Comparison of ENCODE assay signal across 8 cellular contexts in genomic region chr13:50256922-50257321, GRCh38.
DNase-seq lines count a peak whose midpoint lies in the region; ATAC-seq, FAIRE-seq and TF ChIP-seq lines count a peak whose summit lies in the region.
"Not testable (repeated sequence)": the region's sequence is repeated elsewhere in the genome, so short reads cannot be mapped to it uniquely, and the experiment has no call there.

No MANE protein-coding gene starts in this region.

- not testable (repeated sequence) for TF ChIP-seq RAD21 in IMR-90 (IDR thresholded peaks at IDR 0.05; ENCODE audit: low read length); K562 (CRISPR knock-in tag; conservative IDR thresholded peaks at IDR 0.05 in 1 of 2, IDR thresholded peaks at IDR 0.05 in 1 of 2)

- not testable (repeated sequence) for H2AFZ ChIP-seq in IMR-90 (replicated peaks; ENCODE audit: low read length, poor library complexity); K562 (ENCODE audit: low read depth, low read length)

- not testable (repeated sequence) for H4K8ac ChIP-seq in IMR-90 (ENCODE audit: low read depth in 2 of 2, low read length in 2 of 2)

- not testable (repeated sequence) for H2BK5ac ChIP-seq in IMR-90 (ENCODE audit: low read depth, low read length, poor library complexity, severe bottlenecking)

- DNase-seq in CD4-positive, alpha-beta T cell; CD8-positive, alpha-beta memory T cell; IMR-90; T-cell; activated T-helper 1 cell treated with anti-CD3 and anti-CD28 coated beads, Interleukin-12 subunit alpha, Interleukin-12 subunit beta, Interleukin-2, Interleukin-4 antibody, amounts not matched to agents 30 ng/mL and 10 ng/mL and 1 ng/mL, durations not matched to agents 14 hours and 24 hours and 36 hours (ENCODE audit: low spot score); K562 (ENCODE audit: extremely low read depth in 1 of 4, low spot score in 3 of 4); immature natural killer cell; stimulated activated effector memory CD8-positive, alpha-beta T cell treated with anti-CD3 and anti-CD28 coated beads, Interleukin-12 subunit alpha, Interleukin-12 subunit beta, amount 100 ng/mL, for 72 hours (ENCODE audit: low spot score in 2 of 2): not testable (repeated sequence)

- not testable (repeated sequence) for H3K23ac ChIP-seq in IMR-90 (ENCODE audit: low read depth, low read length)

- H3K27me3 Mint-ChIP-seq in CD4-positive, alpha-beta T cell; CD8-positive, alpha-beta memory T cell; T-cell; immature natural killer cell (ENCODE audit: low read depth in 3 of 3): not testable (repeated sequence)
- peaks cover 45% of the 10 kb centered on the region for H3K27me3 Mint-ChIP-seq in activated T-helper 1 cell treated with anti-CD3 and anti-CD28 coated beads, Interleukin-12 subunit alpha, Interleukin-12 subunit beta, Interleukin-2, Interleukin-4 antibody, amounts not matched to agents 30 ng/mL and 10 ng/mL and 1 ng/mL, durations not matched to agents 14 hours and 24 hours and 36 hours (ENCODE audit: insufficient read depth)

- H2BK20ac ChIP-seq in IMR-90 (ENCODE audit: low read depth, low read length): not testable (repeated sequence)

- H3K4me3 ChIP-seq in CD8-positive, alpha-beta memory T cell (ENCODE audit: low read length); IMR-90 (ENCODE audit: insufficient read depth, low read depth, low read length); K562: not testable (repeated sequence)

- WGBS in IMR-90 (ENCODE audit: extremely low coverage in 2 of 2, insufficient read length in 1 of 2), 2 experiments: no CpG with 5 or more reads among the region's 4 CpGs
- WGBS in K562 (ENCODE audit: insufficient coverage, low coverage, missing lambda C conversion rate): 72% methylated on average over 4 of the region's 4 CpGs

- intact Hi-C loops in CD4-positive, alpha-beta T cell (cut with DNase I, micrococcal nuclease); IMR-90 (cut with micrococcal nuclease); K562 (cut with micrococcal nuclease): not testable (repeated sequence)
- intact Hi-C loops in activated T-helper 1 cell treated with anti-CD3 and anti-CD28 coated beads, Interleukin-12 subunit alpha, Interleukin-12 subunit beta, Interleukin-2, Interleukin-4 antibody, amounts not matched to agents 30 ng/mL and 10 ng/mL and 1 ng/mL, durations not matched to agents 14 hours and 24 hours and 36 hours (cut with micrococcal nuclease): loop anchor here (2.0 kb wide), 1 partner anchor 28 kb away; no protein-coding TSS in a partner anchor

- not testable (repeated sequence) for H3K9me1 ChIP-seq in IMR-90 (ENCODE audit: insufficient read depth, low read length); K562 (ENCODE audit: control insufficient read depth, insufficient read depth, low read length)

- not testable (repeated sequence) for TF ChIP-seq POLR2A in IMR-90 (IDR thresholded peaks at IDR 0.05; ENCODE audit: low read depth, low read length); K562 (conservative IDR thresholded peaks at IDR 0.05)

- not testable (repeated sequence) for H3K4ac ChIP-seq in IMR-90 (ENCODE audit: low read depth, low read length)

- not testable (repeated sequence) for H2AK9ac ChIP-seq in IMR-90 (replicated peaks; ENCODE audit: low read depth, low read length, poor library complexity)

- H3K79me1 ChIP-seq in IMR-90 (ENCODE audit: low read depth in 1 of 2, low read length in 2 of 2): not testable (repeated sequence)

- dilution Hi-C loops in IMR-90 (cut with HindIII; ENCODE audit: low sequenced_read_pairs, unreplicated experiment): not testable (repeated sequence)

- not testable (repeated sequence) for H2BK15ac ChIP-seq in IMR-90 (ENCODE audit: low read depth, low read length)

- H3K4me1 ChIP-seq in CD8-positive, alpha-beta memory T cell (ENCODE audit: insufficient read depth, low read length): peaks cover 24% of the 10 kb centered on the region
- not testable (repeated sequence) for H3K4me1 ChIP-seq in IMR-90 (ENCODE audit: control insufficient read depth, insufficient read depth, low read length); K562 (replicated peaks in 1 of 2; ENCODE audit: control insufficient read depth in 2 of 2, insufficient read depth in 2 of 2, low read length in 2 of 2)

- not testable (repeated sequence) for TF ChIP-seq EP300 in K562 (IDR thresholded peaks at IDR 0.05; ENCODE audit: low read length)

- not testable (repeated sequence) for H2AK5ac ChIP-seq in IMR-90 (ENCODE audit: low read depth, low read length)

- H3K27me3 ChIP-seq in CD4-positive, alpha-beta T cell (ENCODE audit: control insufficient read depth, insufficient read depth, low read length); CD8-positive, alpha-beta memory T cell (ENCODE audit: insufficient read depth, low read length, poor library complexity, severe bottlenecking); K562 (ENCODE audit: control insufficient read depth in 2 of 2, insufficient read depth in 2 of 2, low read length in 2 of 2): not testable (repeated sequence)
- H3K27me3 ChIP-seq in IMR-90 (ENCODE audit: control insufficient read depth, insufficient read depth, low read length): peaks cover 33% of the 10 kb centered on the region

- H3K4me2 ChIP-seq in IMR-90 (ENCODE audit: low read depth, low read length); K562 (ENCODE audit: insufficient read depth, low read length): not testable (repeated sequence)

- not testable (repeated sequence) for H3K18ac ChIP-seq in IMR-90 (ENCODE audit: low read depth, low read length)

- not testable (repeated sequence) for H4K91ac ChIP-seq in IMR-90 (ENCODE audit: insufficient read depth, low read depth, low read length)

- not testable (repeated sequence) for BruUV-seq in IMR-90 (replicated peaks; lab: Mats Ljungman, UMichigan); K562 (replicated peaks; lab: Mats Ljungman, UMichigan)

- H3K36me3 ChIP-seq in CD8-positive, alpha-beta memory T cell (ENCODE audit: insufficient read depth, low read length); IMR-90 (ENCODE audit: control insufficient read depth, insufficient read depth, low read length); K562 (ENCODE audit: control insufficient read depth, insufficient read depth, low read length): not testable (repeated sequence)

- H3K27ac ChIP-seq in CD4-positive, alpha-beta T cell (ENCODE audit: low read depth, low read length); CD8-positive, alpha-beta memory T cell (ENCODE audit: low read depth, low read length); IMR-90 (ENCODE audit: insufficient read depth, low read length); K562 (ENCODE audit: extremely low read depth, low read depth, low read length): not testable (repeated sequence)

- H3K79me2 ChIP-seq in K562 (ENCODE audit: control insufficient read depth, insufficient read depth, low read length): not testable (repeated sequence)

- in situ Hi-C loops in IMR-90 (cut with MboI; ENCODE audit: low sequenced_read_pairs); K562 (cut with MboI): not testable (repeated sequence)

- peaks cover 48% of the 10 kb centered on the region for H3K4me1 Mint-ChIP-seq in CD4-positive, alpha-beta T cell (ENCODE audit: low read depth)
- H3K4me1 Mint-ChIP-seq in CD8-positive, alpha-beta memory T cell: peaks cover 65 to 77% (median 76%) of the 10 kb centered on the region in 3 donors
- H3K4me1 Mint-ChIP-seq in T-cell (peaks cover 22 to 50% (median 44%) of the 10 kb centered on the region in 3 donors), immature natural killer cell (peaks cover 37 to 60% of the 10 kb centered on the region in 2 donors)
- peaks cover 65% of the 10 kb centered on the region for H3K4me1 Mint-ChIP-seq in activated T-helper 1 cell treated with anti-CD3 and anti-CD28 coated beads, Interleukin-12 subunit alpha, Interleukin-12 subunit beta, Interleukin-2, Interleukin-4 antibody, amounts not matched to agents 30 ng/mL and 10 ng/mL and 1 ng/mL, durations not matched to agents 14 hours and 24 hours and 36 hours (ENCODE audit: low read depth)
- peaks cover 64% of the 10 kb centered on the region for H3K4me1 Mint-ChIP-seq in stimulated activated effector memory CD8-positive, alpha-beta T cell treated with anti-CD3 and anti-CD28 coated beads, Interleukin-12 subunit alpha, Interleukin-12 subunit beta, amount 100 ng/mL, for 72 hours

- POLR2A ChIA-PET in CD4-positive, alpha-beta T cell (lab: Charles Lee): interaction anchor here (2.6 kb wide), 1 partner anchor 132 kb away, joined by 7 read pairs; no protein-coding TSS in a partner anchor
- POLR2A ChIA-PET in CD8-positive, alpha-beta memory T cell (lab: Charles Lee); IMR-90 (lab: Charles Lee; ENCODE audit: unreplicated experiment); K562 (lab: Yijun Ruan, JAX): not testable (repeated sequence)
- POLR2A ChIA-PET in T-cell (lab: Charles Lee): interaction anchor here in 1 of 2 donors (0.7 to 1.5 kb wide), 2 partner anchors 103 to 104 kb away, joined by 3 to 4 read pairs; no protein-coding TSS in a partner anchor

- not testable (repeated sequence) for H2BK120ac ChIP-seq in IMR-90 (ENCODE audit: low read depth, low read length)

- not testable (repeated sequence) for H3K9me3 ChIP-seq in CD4-positive, alpha-beta T cell (ENCODE audit: control insufficient read depth, low read length); CD8-positive, alpha-beta memory T cell (ENCODE audit: low read length); IMR-90 (ENCODE audit: control insufficient read depth, insufficient read depth, low read length); K562 (replicated peaks; ENCODE audit: control insufficient read depth, insufficient read depth, low read depth, low read length)

- not testable (repeated sequence) for H3K4me3 Mint-ChIP-seq in CD4-positive, alpha-beta T cell; activated T-helper 1 cell treated with anti-CD3 and anti-CD28 coated beads, Interleukin-12 subunit alpha, Interleukin-12 subunit beta, Interleukin-2, Interleukin-4 antibody, amounts not matched to agents 30 ng/mL and 10 ng/mL and 1 ng/mL, durations not matched to agents 14 hours and 24 hours and 36 hours
- H3K4me3 Mint-ChIP-seq in CD8-positive, alpha-beta memory T cell: peak overlapping the region in 6 of 7 donors; percentile 25 to 82 (median 74)
- H3K4me3 Mint-ChIP-seq in T-cell (peak overlapping the region; percentile 25 to 39 (median 34)), immature natural killer cell (peak overlapping the region; percentile 73 to 86 (median 77))
- H3K4me3 Mint-ChIP-seq in stimulated activated effector memory CD8-positive, alpha-beta T cell treated with anti-CD3 and anti-CD28 coated beads, Interleukin-12 subunit alpha, Interleukin-12 subunit beta, amount 100 ng/mL, for 72 hours: peak overlapping the region; percentile 28

- CTCF ChIA-PET in CD4-positive, alpha-beta T cell (lab: Charles Lee); CD8-positive, alpha-beta memory T cell (lab: Charles Lee); IMR-90 (lab: Yijun Ruan, JAX); K562 (lab: Yijun Ruan, JAX; ENCODE audit: low intra/inter-chr PET ratio): not testable (repeated sequence)
- CTCF ChIA-PET in T-cell (lab: Charles Lee): interaction anchor here in 1 of 2 donors (1.3 kb wide), 1 partner anchor 21 kb away, joined by 4 read pairs; no protein-coding TSS in a partner anchor

- not testable (repeated sequence) for H3K9ac ChIP-seq in IMR-90 (ENCODE audit: low read depth, low read length); K562 (ENCODE audit: insufficient read depth in 1 of 2, low read depth in 2 of 2, low read length in 2 of 2)

- H3K27ac Mint-ChIP-seq in CD4-positive, alpha-beta T cell: peak overlapping the region; percentile 35
- peak overlapping the region in 7 of 8 donors; percentile 60 to 93 (median 85) for H3K27ac Mint-ChIP-seq in CD8-positive, alpha-beta memory T cell
- peak overlapping the region; percentile 71 to 78 for H3K27ac Mint-ChIP-seq in T-cell
- peak overlapping the region; percentile 27 for H3K27ac Mint-ChIP-seq in activated T-helper 1 cell treated with anti-CD3 and anti-CD28 coated beads, Interleukin-12 subunit alpha, Interleukin-12 subunit beta, Interleukin-2, Interleukin-4 antibody, amounts not matched to agents 30 ng/mL and 10 ng/mL and 1 ng/mL, durations not matched to agents 14 hours and 24 hours and 36 hours
- peak overlapping the region; percentile 55 to 89 (median 73) for H3K27ac Mint-ChIP-seq in immature natural killer cell
- H3K27ac Mint-ChIP-seq in stimulated activated effector memory CD8-positive, alpha-beta T cell treated with anti-CD3 and anti-CD28 coated beads, Interleukin-12 subunit alpha, Interleukin-12 subunit beta, amount 100 ng/mL, for 72 hours: not testable (repeated sequence)

- H3K36me3 Mint-ChIP-seq in CD4-positive, alpha-beta T cell (ENCODE audit: low read depth); CD8-positive, alpha-beta memory T cell; T-cell; activated T-helper 1 cell treated with anti-CD3 and anti-CD28 coated beads, Interleukin-12 subunit alpha, Interleukin-12 subunit beta, Interleukin-2, Interleukin-4 antibody, amounts not matched to agents 30 ng/mL and 10 ng/mL and 1 ng/mL, durations not matched to agents 14 hours and 24 hours and 36 hours (ENCODE audit: low read depth); immature natural killer cell: not testable (repeated sequence)
- H3K36me3 Mint-ChIP-seq in stimulated activated effector memory CD8-positive, alpha-beta T cell treated with anti-CD3 and anti-CD28 coated beads, Interleukin-12 subunit alpha, Interleukin-12 subunit beta, amount 100 ng/mL, for 72 hours: peaks cover 12% of the 10 kb centered on the region

- TF ChIP-seq CTCF in CD4-positive, alpha-beta T cell (IDR thresholded peaks at IDR 0.05); IMR-90 (conservative IDR thresholded peaks at IDR 0.05; ENCODE audit: low read depth, low read length); K562 (IDR thresholded peaks at IDR 0.05 in 2 of 3, conservative IDR thresholded peaks at IDR 0.05 in 1 of 3; ENCODE audit: insufficient read depth in 2 of 3, low read depth in 1 of 3, low read length in 3 of 3): not testable (repeated sequence)

- FAIRE-seq in K562 (lab: Jason Lieb, UNC): not testable (repeated sequence)

- H4K5ac ChIP-seq in IMR-90 (ENCODE audit: low read depth, low read length): not testable (repeated sequence)

- not testable (repeated sequence) for ATAC-seq in CD4-positive, alpha-beta T cell (ENCODE audit: poor library complexity); IMR-90 (ENCODE audit: low read depth); T-cell (replicated peaks in 1 of 4); K562; stimulated activated effector memory CD8-positive, alpha-beta T cell treated with anti-CD3 and anti-CD28 coated beads, Interleukin-12 subunit alpha, Interleukin-12 subunit beta, amount 100 ng/mL, for 72 hours

- H3K56ac ChIP-seq in IMR-90 (ENCODE audit: extremely low read depth, insufficient read depth, low read length): not testable (repeated sequence)

- not testable (repeated sequence) for H3K9me3 Mint-ChIP-seq in CD4-positive, alpha-beta T cell; CD8-positive, alpha-beta memory T cell; T-cell; immature natural killer cell; stimulated activated effector memory CD8-positive, alpha-beta T cell treated with anti-CD3 and anti-CD28 coated beads, Interleukin-12 subunit alpha, Interleukin-12 subunit beta, amount 100 ng/mL, for 72 hours
- H3K9me3 Mint-ChIP-seq in activated T-helper 1 cell treated with anti-CD3 and anti-CD28 coated beads, Interleukin-12 subunit alpha, Interleukin-12 subunit beta, Interleukin-2, Interleukin-4 antibody, amounts not matched to agents 30 ng/mL and 10 ng/mL and 1 ng/mL, durations not matched to agents 14 hours and 24 hours and 36 hours: peaks cover 18% of the 10 kb centered on the region

- not testable (repeated sequence) for H4K20me1 ChIP-seq in IMR-90 (ENCODE audit: insufficient read depth, low read length); K562 (replicated peaks; ENCODE audit: control insufficient read depth, insufficient read depth, low read length)

- H3K14ac ChIP-seq in IMR-90 (replicated peaks; ENCODE audit: low read depth, low read length): not testable (repeated sequence)
